Comparison of ENCODE assay signal across 21 cellular contexts in the genomic region with DNA sequence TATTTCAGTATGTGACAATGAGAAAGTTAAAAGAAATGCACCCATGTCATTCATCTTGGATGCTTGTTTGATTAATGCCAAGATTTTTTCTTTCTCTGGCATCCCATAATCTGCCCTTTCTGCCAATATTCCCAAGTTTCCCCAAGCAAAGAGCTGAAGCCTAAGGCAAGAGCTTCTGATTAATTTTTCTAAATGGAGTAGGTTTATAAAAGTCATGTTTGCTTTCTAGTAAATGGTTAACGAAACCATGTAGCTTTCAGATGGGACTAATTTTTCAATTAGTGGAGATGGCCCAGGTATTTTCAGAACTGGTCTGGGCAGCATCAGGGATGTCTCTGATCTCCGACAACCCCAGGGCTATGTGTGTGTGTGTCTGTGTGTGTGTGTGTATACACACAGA.
"Had no signal": no experiment of that assay in that cellular context is flagged by ENCODE, and none has a peak within 500 bp of the region (broad histone marks: within the 10 kb centered on the region; RNA-seq: fewer than 3 reads in every experiment).

No MANE protein-coding gene starts in this region.

- H3K36me3 ChIP-seq: MG63 had no signal

- H3K9me3 ChIP-seq: MG63 had no signal

- H3K27me3 ChIP-seq: MG63 had no signal

- ATAC-seq: activated CD8-positive, alpha-beta T cell treated with anti-CD3 and anti-CD28 coated beads, Interleukin-2, amount 10 ng/mL, durations not matched to agents 7 days and 5 days; WTC11 had no signal

- H3K27ac ChIP-seq: SK-N-MC had no signal

- H3K4me3 ChIP-seq: MG63, SK-N-MC had no signal

- DNase-seq: activated CD4-positive, alpha-beta T cell treated with anti-CD3 and anti-CD28 coated beads for 48 hours; activated CD4-positive, alpha-beta T cell treated with anti-CD3 and anti-CD28 coated beads, Interleukin-2, amount 50 U/mL, for 4 hours; activated CD4-positive, CD25-positive, alpha-beta regulatory T cell treated with anti-CD3 and anti-CD28 coated beads, Interleukin-2, amount 50 U/mL, for 72 hours; activated CD8-positive, alpha-beta memory T cell treated with anti-CD3 and anti-CD28 coated beads, Interleukin-2, amount 50 U/mL, for 48 hours; activated CD8-positive, alpha-beta T cell treated with anti-CD3 and anti-CD28 coated beads, Interleukin-2, amount 10 ng/mL, durations not matched to agents 7 days and 5 days; activated naive CD4-positive, alpha-beta T cell; activated T-cell treated with anti-CD3 and anti-CD28 coated beads, Interleukin-2, amount 50 U/mL, for 1 hour; aorta; MG63; MV-4-11; NCI-H1092 treated with DMSO at 0.1 percent for 48 hours; NCI-H1694 treated with DMSO at 0.1 percent for 48 hours; NCI-H2029 treated with DMSO at 0.1 percent for 48 hours; NCI-H345; NCI-H510A; NCI-H526 treated with DMSO at 0.1 percent for 48 hours; NCI-H82; SIG-M5; SW 1271 had no signal
